ENCODE assay signal across 8 cellular contexts in the genomic region with DNA sequence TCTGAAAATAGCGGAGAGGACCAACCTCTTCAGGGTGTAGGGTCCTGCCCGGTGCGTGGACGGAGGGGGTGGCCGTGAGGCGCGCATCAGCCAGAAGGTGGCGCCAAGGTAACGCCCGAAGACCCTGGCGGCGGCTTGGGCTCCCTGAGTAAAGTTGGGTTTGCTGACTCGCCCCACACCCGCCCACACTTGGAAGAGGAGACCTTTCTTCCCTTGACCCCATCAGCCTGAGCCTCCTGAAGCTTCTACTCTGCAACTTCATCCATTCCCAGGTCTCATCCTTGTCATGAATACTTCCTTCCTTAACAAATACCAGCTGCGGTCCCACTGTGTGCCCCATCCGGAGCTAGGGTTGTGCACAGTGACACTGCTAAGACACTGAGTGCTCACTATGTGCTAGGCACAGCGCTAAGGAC. TPM values are rescaled to one million over a fixed set of nuclear protein-coding genes. Genes with fewer than 3 reads are reported as not detected.
A peak's percentile ranks its signal among the peaks of the same experiment; 100 is the strongest.
DNase-seq lines count a peak whose midpoint lies in the region; ATAC-seq, FAIRE-seq and TF ChIP-seq lines count a peak whose summit lies in the region.

No MANE protein-coding gene starts in this region.

- intact Hi-C loops in GM12878 (cut with micrococcal nuclease; ENCODE audit: unreplicated experiment): loop anchor here (1.0 to 2.0 kb wide), 3 partner anchors 42 to 279 kb away; no protein-coding TSS in a partner anchor

- peak; percentile 80 for TF ChIP-seq RAD21 in GM12878 (IDR thresholded peaks at IDR 0.05; ENCODE audit: insufficient read depth, low read depth, low read length)

- TF ChIP-seq CTCF in AG09319 (IDR thresholded peaks at IDR 0.05; ENCODE audit: low read depth, low read length) (peak; percentile 82), GM12878 (IDR thresholded peaks at IDR 0.05 in 2 of 3, conservative IDR thresholded peaks at IDR 0.05 in 1 of 3; ENCODE audit: control insufficient read depth in 2 of 3, extremely low read depth in 1 of 3, insufficient read depth in 1 of 3, low read depth in 3 of 3, low read length in 3 of 3) (peak; percentile 82 to 87 (median 87))

- no peaks in the 10 kb centered on the region for H3K4me1 Mint-ChIP-seq in immature natural killer cell

- no peak overlapping the region for H3K4me2 ChIP-seq in GM12878 (ENCODE audit: control insufficient read depth, insufficient read depth)

- TF ChIP-seq EP300 in GM12878 (IDR thresholded peaks at IDR 0.05; ENCODE audit: borderline replicate concordance in 1 of 2, control insufficient read depth in 1 of 2, low read depth in 2 of 2, low read length in 2 of 2): no peak

- FAIRE-seq in GM12878 (lab: Jason Lieb, UNC): no peak

- BruUV-seq in GM12878 (replicated peaks; lab: Mats Ljungman, UMichigan): no TSS peak

- in situ Hi-C loops in GM12878 (cut with MboI): no loop called here

- H3K27me3 ChIP-seq in GM12878 (replicated peaks in 1 of 2; ENCODE audit: control insufficient read depth in 2 of 2, insufficient read depth in 2 of 2, low read length in 1 of 2): peaks cover 0 to 3% of the 10 kb centered on the region in 2 experiments; a peak in 2 of 4 replicates

- peak; percentile 7 for DNase-seq in AG09319 (ENCODE audit: extremely low read depth, low read depth)
- DNase-seq in NCI-H1930 (lab: John Stamatoyannopoulos, UW): peak; percentile 57 to 76
- peak; percentile 75 for DNase-seq in UCSD-AML1 (lab: John Stamatoyannopoulos, UW; ENCODE audit: unreplicated experiment)
- no peak for DNase-seq in GM12878 (ENCODE audit: low read depth, low spot score)
- DNase-seq in immature natural killer cell: peak; percentile 18 to 35 (median 18)
- DNase-seq in stimulated activated CD4-positive, alpha-beta T cell treated with anti-CD3 and anti-CD28 coated beads, Interleukin-12 subunit alpha, Interleukin-12 subunit beta, amount 100 ng/mL, for 48 hours (ENCODE audit: low read depth in 2 of 3, low spot score in 1 of 3): peak; percentile 41 to 67 (median 55)

- RAD21 ChIA-PET in GM12878 (lab: Charles Lee; ENCODE audit: unreplicated experiment): interaction anchor here (0.7 to 0.9 kb wide), 3 partner anchors 25 to 217 kb away, joined by 3 read pairs; no protein-coding TSS in a partner anchor

- CTCF ChIA-PET in GM12878 (lab: Yijun Ruan, JAX): interaction anchor here (0.8 to 6.0 kb wide), 17 partner anchors 13 to 353 kb away, joined by 3 to 63 read pairs (median 4); a partner anchor contains a TSS

- peaks cover 6 to 18% (median 9%) of the 10 kb centered on the region in 3 donors for H3K27me3 Mint-ChIP-seq in immature natural killer cell (ENCODE audit: low read depth in 3 of 3)

- peaks cover 0 to 6% of the 10 kb centered on the region in 2 experiments; a peak in 3 of 4 replicates for H3K36me3 ChIP-seq in GM12878 (ENCODE audit: control insufficient read depth in 2 of 2, insufficient read depth in 2 of 2, low read length in 1 of 2)

- H4K20me1 ChIP-seq in GM12878 (ENCODE audit: control insufficient read depth, insufficient read depth): peaks cover 6% of the 10 kb centered on the region

- H3K4me1 ChIP-seq in GM12878 (ENCODE audit: control insufficient read depth, insufficient read depth, low read length): peaks cover 21% of the 10 kb centered on the region

- H3K27ac ChIP-seq in GM12878 (ENCODE audit: control insufficient read depth, insufficient read depth): no peak overlapping the region

- peak; percentile 57 for TF ChIP-seq POLR2A in GM12878 (IDR thresholded peaks at IDR 0.05; ENCODE audit: low read depth, low read length)

- peak; percentile 45 for ATAC-seq in GM19467 (IDR thresholded peaks at IDR 0.05; ENCODE audit: unreplicated experiment)
- ATAC-seq in GM12878: peak; percentile 76
- no peak for ATAC-seq in HG02870 (IDR thresholded peaks at IDR 0.05; ENCODE audit: unreplicated experiment)

- H3K36me3 Mint-ChIP-seq in immature natural killer cell: peaks cover 0 to 1% (median 0%) of the 10 kb centered on the region in 3 donors

- no peaks in the 10 kb centered on the region for H3K9me3 Mint-ChIP-seq in immature natural killer cell

- no peak overlapping the region for H2AFZ ChIP-seq in GM12878 (ENCODE audit: control insufficient read depth, low read depth, low read length)

- H3K27ac Mint-ChIP-seq in immature natural killer cell: no peak overlapping the region

- no peak overlapping the region for H3K9ac ChIP-seq in GM12878 (ENCODE audit: control insufficient read depth, insufficient read depth, low read length)

- SMC1A ChIA-PET in GM12878 (lab: Charles Lee; ENCODE audit: uncharacterized antibody, unreplicated experiment): interaction anchor here (0.8 to 5.9 kb wide), 5 partner anchors 9 to 216 kb away, joined by 3 to 39 read pairs (median 5); a partner anchor contains a TSS

- H3K4me3 ChIP-seq in GM12878: no peak overlapping the region

- no peaks in the 10 kb centered on the region for H3K9me3 ChIP-seq in GM12878 (replicated peaks; ENCODE audit: control insufficient read depth, insufficient read depth, low read length)

- 15% methylated on average over 17 of the region's 17 CpGs for WGBS in GM12878 (ENCODE audit: insufficient coverage, insufficient replicate concordance, low lambda C conversion rate, missing lambda C conversion rate)

- H3K79me2 ChIP-seq in GM12878 (ENCODE audit: control insufficient read depth, insufficient read depth, low read length): no peaks in the 10 kb centered on the region

- POLR2A ChIA-PET in GM12878 (lab: Charles Lee): no interaction called here

- no peak overlapping the region for H3K4me3 Mint-ChIP-seq in immature natural killer cell

TF ChIP-seq in GM12878, 131 proteins besides CTCF, POLR2A, EP300 and RAD21 (continues in another document):
- no peak for TF ChIP-seq ZNF217 (IDR thresholded peaks at IDR 0.05)
- TF ChIP-seq, protein P1, sequence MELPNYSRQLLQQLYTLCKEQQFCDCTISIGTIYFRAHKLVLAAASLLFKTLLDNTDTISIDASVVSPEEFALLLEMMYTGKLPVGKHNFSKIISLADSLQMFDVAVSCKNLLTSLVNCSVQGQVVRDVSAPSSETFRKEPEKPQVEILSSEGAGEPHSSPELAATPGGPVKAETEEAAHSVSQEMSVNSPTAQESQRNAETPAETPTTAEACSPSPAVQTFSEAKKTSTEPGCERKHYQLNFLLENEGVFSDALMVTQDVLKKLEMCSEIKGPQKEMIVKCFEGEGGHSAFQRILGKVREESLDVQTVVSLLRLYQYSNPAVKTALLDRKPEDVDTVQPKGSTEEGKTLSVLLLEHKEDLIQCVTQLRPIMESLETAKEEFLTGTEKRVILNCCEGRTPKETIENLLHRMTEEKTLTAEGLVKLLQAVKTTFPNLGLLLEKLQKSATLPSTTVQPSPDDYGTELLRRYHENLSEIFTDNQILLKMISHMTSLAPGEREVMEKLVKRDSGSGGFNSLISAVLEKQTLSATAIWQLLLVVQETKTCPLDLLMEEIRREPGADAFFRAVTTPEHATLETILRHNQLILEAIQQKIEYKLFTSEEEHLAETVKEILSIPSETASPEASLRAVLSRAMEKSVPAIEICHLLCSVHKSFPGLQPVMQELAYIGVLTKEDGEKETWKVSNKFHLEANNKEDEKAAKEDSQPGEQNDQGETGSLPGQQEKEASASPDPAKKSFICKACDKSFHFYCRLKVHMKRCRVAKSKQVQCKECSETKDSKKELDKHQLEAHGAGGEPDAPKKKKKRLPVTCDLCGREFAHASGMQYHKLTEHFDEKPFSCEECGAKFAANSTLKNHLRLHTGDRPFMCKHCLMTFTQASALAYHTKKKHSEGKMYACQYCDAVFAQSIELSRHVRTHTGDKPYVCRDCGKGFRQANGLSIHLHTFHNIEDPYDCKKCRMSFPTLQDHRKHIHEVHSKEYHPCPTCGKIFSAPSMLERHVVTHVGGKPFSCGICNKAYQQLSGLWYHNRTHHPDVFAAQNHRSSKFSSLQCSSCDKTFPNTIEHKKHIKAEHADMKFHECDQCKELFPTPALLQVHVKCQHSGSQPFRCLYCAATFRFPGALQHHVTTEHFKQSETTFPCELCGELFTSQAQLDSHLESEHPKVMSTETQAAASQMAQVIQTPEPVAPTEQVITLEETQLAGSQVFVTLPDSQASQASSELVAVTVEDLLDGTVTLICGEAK (IDR thresholded peaks at IDR 0.05; ENCODE audit: borderline replicate concordance): no peak

RNA-seq across cellular contexts. Expression of a gene that starts 14.6 kb away (rescaled TPM):
- 203 and 210 TPM in 2 replicates for total RNA-seq in GM12878 (2013; cell fraction: nucleolus; rRNA removed)
- total RNA-seq in GM12878 (2014; rRNA removed) (116 and 120 TPM in 2 replicates), GM12878 (2014; rRNA removed; fragmentation: Illumina TruSeq; extraction: Trizol) (75.6 and 77.7 TPM in 2 replicates), GM12878 (2021) (99.0 and 103 TPM in 2 replicates)
- polyA plus RNA-seq in GM12878 (2011; ENCODE audit: low read depth): 76.0 TPM
- polyA plus RNA-seq in GM12878 (2011; rRNA removed) (137 and 193 TPM in 2 replicates), GM12878 (2014; fragmentation: Illumina TruSeq; extraction: Trizol) (105 and 110 TPM in 2 replicates), GM12878 (2014; fragmentation: Nextera tagmentation; extraction: Ambion mirVana) (10 to 100 TPM; 40.8 to 71.7 TPM), GM12878 (2014; rRNA removed) (145 and 166 TPM in 2 replicates), GM12878 (2016; fragmentation: Nextera tagmentation; extraction: Ambion mirVana) (10 to 100 TPM; 75.4 to 80.1 TPM), immature natural killer cell (1 to 10 TPM; 4.3 to 8.3 (median 7.0) TPM)
- polyA plus RNA-seq in GM12878 (2011; cell fraction: cytosol; rRNA removed): 173 and 269 TPM in 2 replicates
- polyA plus RNA-seq in GM12878 (2011; cell fraction: nucleus; rRNA removed): 225 and 280 TPM in 2 replicates
- 109 and 140 TPM in 2 replicates for polyA plus RNA-seq in GM12878 (2012)
- polyA minus RNA-seq in GM12878 (2011; rRNA and poly(A)+ RNA removed): 133 and 196 TPM in 2 replicates
- 45.2 and 54.9 TPM in 2 replicates for polyA minus RNA-seq in GM12878 (2011; cell fraction: cytosol; rRNA and poly(A)+ RNA removed)
- polyA minus RNA-seq in GM12878 (2011; cell fraction: nucleus; rRNA and poly(A)+ RNA removed): 53.3 and 65.2 TPM in 2 replicates

RNA-seq across cellular contexts. Expression of a gene that starts 43.0 kb away (rescaled TPM):
- total RNA-seq in GM12878 (2013; cell fraction: nucleolus; rRNA removed): 11.1 and 13.8 TPM in 2 replicates
- total RNA-seq in GM12878 (2014; rRNA removed) (28.9 and 31.8 TPM in 2 replicates), GM12878 (2014; rRNA removed; fragmentation: Illumina TruSeq; extraction: Trizol) (20.8 and 22.5 TPM in 2 replicates), GM12878 (2021) (30.3 and 35.0 TPM in 2 replicates)
- polyA plus RNA-seq in GM12878 (2011; ENCODE audit: low read depth): 11.7 TPM
- polyA plus RNA-seq in GM12878 (2011; rRNA removed) (21.6 and 29.6 TPM in 2 replicates), GM12878 (2014; fragmentation: Illumina TruSeq; extraction: Trizol) (38.1 and 39.0 TPM in 2 replicates), GM12878 (2014; fragmentation: Nextera tagmentation; extraction: Ambion mirVana) (1 to 10 TPM; 7.7 to 8.8 TPM), GM12878 (2014; rRNA removed) (29.8 and 30.2 TPM in 2 replicates), GM12878 (2016; fragmentation: Nextera tagmentation; extraction: Ambion mirVana) (10 to 100 TPM; 30.5 to 35.3 TPM), immature natural killer cell (10 to 100 TPM; 12.9 to 30.7 (median 14.0) TPM)
- polyA plus RNA-seq in GM12878 (2011; cell fraction: cytosol; rRNA removed): 22.4 and 24.3 TPM in 2 replicates
- polyA plus RNA-seq in GM12878 (2011; cell fraction: nucleus; rRNA removed): 35.0 and 45.1 TPM in 2 replicates
- polyA plus RNA-seq in GM12878 (2012): 13.8 and 18.1 TPM in 2 replicates
- 20.5 and 20.7 TPM in 2 replicates for polyA minus RNA-seq in GM12878 (2011; rRNA and poly(A)+ RNA removed)
- 10.7 and 11.1 TPM in 2 replicates for polyA minus RNA-seq in GM12878 (2011; cell fraction: cytosol; rRNA and poly(A)+ RNA removed)
- 7.6 and 13.9 TPM in 2 replicates for polyA minus RNA-seq in GM12878 (2011; cell fraction: nucleus; rRNA and poly(A)+ RNA removed)

Comparison
In these comparisons a context has a peak if more than half of its experiments do, and no peak if none do; other contexts are left out.
1. RNA of a gene that starts 14.6 kb away (polyA plus RNA-seq): 40.8 to 280 TPM in GM12878; 4.3 to 8.3 TPM in immature natural killer cell; every median in the first group is over 4 times any median in the second.